9 cellular contexts compared by ENCODE assay signal in the genomic region with DNA sequence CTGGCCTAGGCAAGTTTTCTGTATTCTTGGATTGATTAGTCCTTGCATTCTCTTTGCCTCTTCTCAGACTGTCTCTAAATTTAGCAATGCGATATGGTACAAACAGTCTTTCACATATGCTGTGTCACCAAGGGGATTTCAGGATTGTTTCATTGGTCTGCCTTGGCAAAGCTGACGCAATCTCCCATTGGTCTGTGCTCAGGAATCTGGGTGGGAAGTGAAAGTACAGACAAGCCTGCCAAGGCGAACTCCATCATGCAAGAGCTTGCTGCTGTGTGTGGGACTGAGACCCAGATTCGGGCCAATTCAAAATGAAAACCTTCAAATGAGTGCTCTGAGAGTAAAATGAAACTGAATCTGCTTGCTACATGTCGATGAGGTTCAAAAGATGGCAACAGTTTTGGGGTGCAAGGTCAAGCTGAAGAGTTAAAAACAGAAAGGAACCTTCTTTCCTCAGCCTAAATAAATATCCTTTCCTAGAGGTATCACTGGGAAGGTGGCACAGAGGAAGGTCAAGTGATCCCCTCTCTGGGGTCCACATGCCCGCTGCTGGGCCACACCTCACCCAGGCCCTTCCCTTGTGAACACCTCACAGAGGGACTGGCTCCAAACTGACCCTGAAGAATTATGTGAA.
DNase-seq lines count a peak whose midpoint lies in the region; ATAC-seq, FAIRE-seq and TF ChIP-seq lines count a peak whose summit lies in the region.
"Had no signal": no experiment of that assay in that cellular context is flagged by ENCODE, and none has a peak within 500 bp of the region (broad histone marks: within the 10 kb centered on the region; RNA-seq: fewer than 3 reads in every experiment).

No MANE protein-coding gene starts in this region.

- H3K79me2 ChIP-seq in K562 (ENCODE audit: control insufficient read depth, insufficient read depth, low read length): no peaks in the 10 kb centered on the region

- H3K9ac ChIP-seq in K562 (ENCODE audit: insufficient read depth in 1 of 2, low read depth in 2 of 2, low read length in 2 of 2): no peak overlapping the region

- ATAC-seq in GM18517 (IDR thresholded peaks at IDR 0.05; ENCODE audit: unreplicated experiment) (peak; percentile 88), HG02588 (IDR thresholded peaks at IDR 0.05; ENCODE audit: unreplicated experiment) (peak; percentile 89), K562 (peak; percentile 91), lower lobe of right lung (peak; percentile 89 to 90)
- ATAC-seq in stimulated activated naive CD8-positive, alpha-beta T cell treated with anti-CD3 and anti-CD28 coated beads, Interleukin-15, amount 100 ng/mL, for 72 hours: peak; percentile 84

- peak overlapping the region; percentile 50 for H3K4me2 ChIP-seq in K562 (ENCODE audit: insufficient read depth, low read length)

- FAIRE-seq in K562 (lab: Jason Lieb, UNC): peak; percentile 57

- H3K27ac Mint-ChIP-seq in stimulated activated naive CD8-positive, alpha-beta T cell treated with anti-CD3 and anti-CD28 coated beads, Interleukin-15, amount 100 ng/mL, for 72 hours: peak overlapping the region; percentile 69 to 91
- H3K27ac Mint-ChIP-seq: activated naive CD4-positive, alpha-beta T cell treated with anti-CD3 and anti-CD28 coated beads, Interleukin-2, amount 50 U/mL, for 24 hours had no signal

- H3K9me3 ChIP-seq in K562 (replicated peaks; ENCODE audit: control insufficient read depth, insufficient read depth, low read depth, low read length) (no peaks in the 10 kb centered on the region), lower lobe of right lung (no peaks in the 10 kb centered on the region)

- peak overlapping the region; percentile 10 to 42 for H3K4me3 Mint-ChIP-seq in stimulated activated naive CD8-positive, alpha-beta T cell treated with anti-CD3 and anti-CD28 coated beads, Interleukin-15, amount 100 ng/mL, for 72 hours
- H3K4me3 Mint-ChIP-seq: activated naive CD4-positive, alpha-beta T cell treated with anti-CD3 and anti-CD28 coated beads, Interleukin-2, amount 50 U/mL, for 24 hours had no signal

- DNase-seq in NOMO-1 (lab: John Stamatoyannopoulos, UW; ENCODE audit: unreplicated experiment in 2 of 2) (peak; percentile 87 to 91), K562 (ENCODE audit: extremely low read depth in 1 of 4, low spot score in 3 of 4) (peak in 2 of 4 experiments; percentile 14 to 15), lower lobe of right lung (peak; percentile 60), DMS153 treated with DMSO at 0.1 percent for 48 hours (lab: John Stamatoyannopoulos, UW; ENCODE audit: unreplicated experiment) (no peak), NCI-H1092 treated with DMSO at 0.1 percent for 48 hours (lab: John Stamatoyannopoulos, UW) (no peak)
- peak in 1 of 2 donors; percentile 61 for DNase-seq in stimulated activated naive CD8-positive, alpha-beta T cell treated with anti-CD3 and anti-CD28 coated beads, Interleukin-15, amount 100 ng/mL, for 72 hours

- H3K4me1 ChIP-seq in K562 (replicated peaks in 1 of 2; ENCODE audit: control insufficient read depth in 2 of 2, insufficient read depth in 2 of 2, low read length in 2 of 2) (peaks cover 0 to 9% of the 10 kb centered on the region in 2 experiments; a peak in 2 of 5 replicates), lower lobe of right lung (peaks cover 19% of the 10 kb centered on the region)

- POLR2A ChIA-PET in K562 (lab: Yijun Ruan, JAX): no interaction called here

- in situ Hi-C loops in K562 (cut with MboI): no loop called here

- H3K9me3 Mint-ChIP-seq in stimulated activated naive CD8-positive, alpha-beta T cell treated with anti-CD3 and anti-CD28 coated beads, Interleukin-15, amount 100 ng/mL, for 72 hours: peaks cover 0 to 5% of the 10 kb centered on the region in 2 donors
- H3K9me3 Mint-ChIP-seq: activated naive CD4-positive, alpha-beta T cell treated with anti-CD3 and anti-CD28 coated beads, Interleukin-2, amount 50 U/mL, for 24 hours had no signal

- H4K20me1 ChIP-seq in K562 (replicated peaks; ENCODE audit: control insufficient read depth, insufficient read depth, low read length): no peaks in the 10 kb centered on the region

- H3K27ac ChIP-seq in K562 (ENCODE audit: extremely low read depth, low read depth, low read length): peak overlapping the region; percentile 15; the same call in 1 of the 3 replicates
- H3K27ac ChIP-seq in lower lobe of right lung: peak overlapping the region; percentile 66

- no peaks in the 10 kb centered on the region for H3K9me1 ChIP-seq in K562 (ENCODE audit: control insufficient read depth, insufficient read depth, low read length)

- BruUV-seq in K562 (replicated peaks; lab: Mats Ljungman, UMichigan): no TSS peak

- peaks cover 10% of the 10 kb centered on the region for H3K4me1 Mint-ChIP-seq in stimulated activated naive CD8-positive, alpha-beta T cell treated with anti-CD3 and anti-CD28 coated beads, Interleukin-15, amount 100 ng/mL, for 72 hours
- H3K4me1 Mint-ChIP-seq: activated naive CD4-positive, alpha-beta T cell treated with anti-CD3 and anti-CD28 coated beads, Interleukin-2, amount 50 U/mL, for 24 hours had no signal

- H3K4me3 ChIP-seq in K562 (no peak overlapping the region), lower lobe of right lung (no peak overlapping the region)

- 19% methylated on average over 6 of the region's 6 CpGs for WGBS in K562 (ENCODE audit: insufficient coverage, low coverage, missing lambda C conversion rate)

- intact Hi-C loops in K562 (cut with micrococcal nuclease) (no loop called here), lower lobe of right lung (cut with DNase I) (no loop called here)

- H3K36me3 ChIP-seq in K562 (ENCODE audit: control insufficient read depth, insufficient read depth, low read length) (no peaks in the 10 kb centered on the region), lower lobe of right lung (no peaks in the 10 kb centered on the region)

- TF ChIP-seq POLR2A in K562 (conservative IDR thresholded peaks at IDR 0.05): no peak

- TF ChIP-seq CTCF in K562 (IDR thresholded peaks at IDR 0.05 in 2 of 3, conservative IDR thresholded peaks at IDR 0.05 in 1 of 3; ENCODE audit: insufficient read depth in 2 of 3, low read depth in 1 of 3, low read length in 3 of 3): no peak
- no peak for TF ChIP-seq CTCF in lower lobe of right lung (IDR thresholded peaks at IDR 0.05)

- H2AFZ ChIP-seq in K562 (ENCODE audit: low read depth, low read length): peak overlapping the region; percentile 34

- no peaks in the 10 kb centered on the region for H3K27me3 ChIP-seq in K562 (ENCODE audit: control insufficient read depth in 2 of 2, insufficient read depth in 2 of 2, low read length in 2 of 2)
- no peaks in the 10 kb centered on the region for H3K27me3 ChIP-seq in lower lobe of right lung (ENCODE audit: low read depth)

- TF ChIP-seq EP300 in K562 (IDR thresholded peaks at IDR 0.05; ENCODE audit: low read length): no peak; the same call in 1 of the 2 replicates

- CTCF ChIA-PET in K562 (lab: Yijun Ruan, JAX; ENCODE audit: low intra/inter-chr PET ratio): no interaction called here

- no peak; a peak in 1 of 4 replicates for TF ChIP-seq RAD21 in K562 (CRISPR knock-in tag; conservative IDR thresholded peaks at IDR 0.05 in 1 of 2, IDR thresholded peaks at IDR 0.05 in 1 of 2)

- peaks cover 19% of the 10 kb centered on the region for H3K27me3 Mint-ChIP-seq in stimulated activated naive CD8-positive, alpha-beta T cell treated with anti-CD3 and anti-CD28 coated beads, Interleukin-15, amount 100 ng/mL, for 72 hours
- H3K27me3 Mint-ChIP-seq: activated naive CD4-positive, alpha-beta T cell treated with anti-CD3 and anti-CD28 coated beads, Interleukin-2, amount 50 U/mL, for 24 hours had no signal

TF ChIP-seq in K562, 482 proteins besides CTCF, POLR2A, EP300 and RAD21 (continues in another document):
- TF ChIP-seq ATF7 (IDR thresholded peaks at IDR 0.05) (peak; percentile 82), BRF1 (IDR thresholded peaks at IDR 0.05; ENCODE audit: borderline replicate concordance, extremely low read depth, insufficient read length) (no peak), ZNF584 (CRISPR knock-in tag; IDR thresholded peaks at IDR 0.05; ENCODE audit: low read depth) (peak; percentile 86; the same call in 1 of the 2 replicates), NR2C2 (CRISPR knock-in tag; IDR thresholded peaks at IDR 0.05) (no peak), NR2C2 (tag; IDR thresholded peaks at IDR 0.05) (peak; percentile 73), BCL6 (CRISPR knock-in tag; IDR thresholded peaks at IDR 0.05) (0 out of 2 replicates have a peak, but pooled peaks have one; percentile 14), ZBTB7A (IDR thresholded peaks at IDR 0.05; ENCODE audit: borderline replicate concordance, control insufficient read depth, low read depth, low read length) (no peak), ELF2 (CRISPR knock-in tag; IDR thresholded peaks at IDR 0.05) (no peak), ZNF239 (CRISPR knock-in tag; IDR thresholded peaks at IDR 0.05) (peak; percentile 67), GABPA (tag; conservative IDR thresholded peaks at IDR 0.05; ENCODE audit: low read depth) (peak; percentile 43), MYBL2 (IDR thresholded peaks at IDR 0.05; ENCODE audit: low read depth) (no peak), MYBL2 (CRISPR knock-in tag; IDR thresholded peaks at IDR 0.05; ENCODE audit: borderline replicate concordance) (no peak), CC2D1A (IDR thresholded peaks at IDR 0.05) (no peak), C11orf30 (IDR thresholded peaks at IDR 0.05; ENCODE audit: low read depth) (peak; percentile 69; the same call in 1 of the 2 replicates)
- TF ChIP-seq, protein P1, sequence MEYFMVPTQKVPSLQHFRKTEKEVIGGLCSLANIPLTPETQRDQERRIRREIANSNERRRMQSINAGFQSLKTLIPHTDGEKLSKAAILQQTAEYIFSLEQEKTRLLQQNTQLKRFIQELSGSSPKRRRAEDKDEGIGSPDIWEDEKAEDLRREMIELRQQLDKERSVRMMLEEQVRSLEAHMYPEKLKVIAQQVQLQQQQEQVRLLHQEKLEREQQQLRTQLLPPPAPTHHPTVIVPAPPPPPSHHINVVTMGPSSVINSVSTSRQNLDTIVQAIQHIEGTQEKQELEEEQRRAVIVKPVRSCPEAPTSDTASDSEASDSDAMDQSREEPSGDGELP (CRISPR knock-in tag; IDR thresholded peaks at IDR 0.05; ENCODE audit: borderline replicate concordance): no peak

Comparison
In these comparisons a context has a peak if more than half of its experiments do, and no peak if none do; other contexts are left out.
1. DNase-seq: peak in NOMO-1 (2 of 2) and lower lobe of right lung (single experiment); none in DMS153 treated with DMSO at 0.1 percent for 48 hours (single experiment) and NCI-H1092 treated with DMSO at 0.1 percent for 48 hours (single experiment).
2. Peak in every context shown above with its lines, with median percentiles within 50 percentile points of each other: ATAC-seq.